ENCODE assay signal across 19 cellular contexts in the genomic region with DNA sequence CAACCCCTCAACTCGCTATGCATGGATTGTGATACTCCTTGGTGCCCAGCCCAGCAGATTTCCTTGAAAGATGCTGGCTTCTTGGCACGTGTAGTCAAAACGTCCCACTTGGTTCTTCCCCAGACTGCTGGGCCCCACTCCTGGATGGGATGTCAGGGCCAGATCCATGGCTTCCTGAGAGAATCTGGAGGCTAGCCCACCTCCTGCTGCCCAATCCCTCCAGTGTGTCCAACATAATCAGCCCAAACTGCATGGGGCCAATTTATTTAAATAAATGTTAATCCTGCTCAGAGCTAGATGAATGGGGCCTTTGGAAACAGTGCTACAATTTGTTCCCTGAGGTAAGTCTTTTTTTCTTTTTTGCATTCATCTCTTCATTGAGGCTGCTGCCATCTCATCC. TPM values are rescaled to one million over a fixed set of nuclear protein-coding genes. Genes with fewer than 3 reads are reported as not detected.
DNase-seq lines count a peak whose midpoint lies in the region; ATAC-seq and TF ChIP-seq lines count a peak whose summit lies in the region.
"Had no signal": no experiment of that assay in that cellular context is flagged by ENCODE, and none has a peak within 500 bp of the region (broad histone marks: within the 10 kb centered on the region; RNA-seq: fewer than 3 reads in every experiment).

No MANE protein-coding gene starts in this region.

- no peak for TF ChIP-seq CTCF in parathyroid adenoma (IDR thresholded peaks at IDR 0.05)

- H3K36me3 ChIP-seq in SK-N-MC (ENCODE audit: insufficient read depth, low read length) (no peaks in the 10 kb centered on the region), parathyroid adenoma (ENCODE audit: control insufficient read depth, insufficient read depth, low read length) (no peaks in the 10 kb centered on the region), H7 (replicated peaks; ENCODE audit: control insufficient read depth, insufficient read depth, low read length) (no peaks in the 10 kb centered on the region)
- H3K36me3 ChIP-seq: SJSA1 had no signal

- peak overlapping the region; percentile 77; the same call in 1 of the 2 replicates for H3K27ac ChIP-seq in SK-N-MC
- H3K27ac ChIP-seq in parathyroid adenoma = peak overlapping the region; percentile 73
- H3K27ac ChIP-seq: SJSA1 had no signal

- H3K9me3 Mint-ChIP-seq in natural killer cell treated with Interleukin-12 subunit alpha and Interleukin-12 subunit beta and Interleukin-15 and Interleukin-18, amount 100 ng/mL, for 72 hours = no peaks in the 10 kb centered on the region
- H3K9me3 Mint-ChIP-seq: HFFc6 had no signal

- H3K27ac Mint-ChIP-seq in natural killer cell treated with Interleukin-12 subunit alpha and Interleukin-12 subunit beta and Interleukin-15 and Interleukin-18, amount 100 ng/mL, for 72 hours = peak overlapping the region in 1 of 2 donors; percentile 92
- H3K27ac Mint-ChIP-seq: B cell, HFFc6 had no signal

- peak overlapping the region; percentile 73 for H2AFZ ChIP-seq in parathyroid adenoma

- no peaks in the 10 kb centered on the region for H3K27me3 Mint-ChIP-seq in natural killer cell treated with Interleukin-12 subunit alpha and Interleukin-12 subunit beta and Interleukin-15 and Interleukin-18, amount 100 ng/mL, for 72 hours

- H3K9me3 ChIP-seq in SK-N-MC (ENCODE audit: low read depth, low read length) (no peaks in the 10 kb centered on the region), parathyroid adenoma (ENCODE audit: control insufficient read depth, low read length) (no peaks in the 10 kb centered on the region)
- H3K9me3 ChIP-seq: SJSA1 had no signal

- H3K4me1 ChIP-seq in parathyroid adenoma = peaks cover 32% of the 10 kb centered on the region

- DNase-seq in Ammon's horn (ENCODE audit: low spot score) = peak; percentile 68
- DNase-seq in SK-N-MC (ENCODE audit: low read depth, low spot score) = no peak
- peak; percentile 47 for DNase-seq in medulla oblongata (ENCODE audit: extremely low spot score)
- no peak for DNase-seq in NCI-H345 (lab: John Stamatoyannopoulos, UW)
- no peak for DNase-seq in NCI-H524 (lab: John Stamatoyannopoulos, UW)
- DNase-seq in H7 = no peak
- DNase-seq in natural killer cell treated with Interleukin-12 subunit alpha and Interleukin-12 subunit beta and Interleukin-15 and Interleukin-18, amount 100 ng/mL, for 72 hours (ENCODE audit: low spot score) = no peak
- DNase-seq: DMS53, HFFc6, KBM-7, MM.1S, NCI-H1048, NCI-H1436, NCI-H1930, NCI-H526, OCI-M1 had no signal

- H3K4me1 Mint-ChIP-seq in natural killer cell treated with Interleukin-12 subunit alpha and Interleukin-12 subunit beta and Interleukin-15 and Interleukin-18, amount 100 ng/mL, for 72 hours (ENCODE audit: low read depth in 2 of 2) = peaks cover 48 to 61% of the 10 kb centered on the region in 2 donors

- no peak overlapping the region for H3K9ac ChIP-seq in SK-N-MC (ENCODE audit: insufficient read length)
- no peak overlapping the region for H3K9ac ChIP-seq in parathyroid adenoma

- no peak overlapping the region for H3K4me3 Mint-ChIP-seq in natural killer cell treated with Interleukin-12 subunit alpha and Interleukin-12 subunit beta and Interleukin-15 and Interleukin-18, amount 100 ng/mL, for 72 hours
- H3K4me3 Mint-ChIP-seq: B cell, HFFc6 had no signal

- H3K4me2 ChIP-seq in parathyroid adenoma (ENCODE audit: low read length) = no peak overlapping the region

- no peak for ATAC-seq in natural killer cell treated with Interleukin-12 subunit alpha and Interleukin-12 subunit beta and Interleukin-15 and Interleukin-18, amount 100 ng/mL, for 72 hours

- H3K79me2 ChIP-seq in parathyroid adenoma = no peaks in the 10 kb centered on the region

- H3K27me3 ChIP-seq in parathyroid adenoma (ENCODE audit: control insufficient read depth, insufficient read depth, low read length) = no peaks in the 10 kb centered on the region
- H3K27me3 ChIP-seq in H7 (ENCODE audit: control insufficient read depth, insufficient read depth, low read length) = no peaks in the 10 kb centered on the region
- H3K27me3 ChIP-seq: SJSA1 had no signal

- H3K4me3 ChIP-seq in SK-N-MC (no peak overlapping the region), parathyroid adenoma (ENCODE audit: low read depth, low read length) (no peak overlapping the region), H7 (ENCODE audit: insufficient read depth, low read depth, low read length) (no peak overlapping the region)
- H3K4me3 ChIP-seq: SJSA1 had no signal

- H3K36me3 Mint-ChIP-seq in natural killer cell treated with Interleukin-12 subunit alpha and Interleukin-12 subunit beta and Interleukin-15 and Interleukin-18, amount 100 ng/mL, for 72 hours = no peaks in the 10 kb centered on the region

RNA-seq across cellular contexts. Expression of gene WSB1, which starts 49.4 kb away (rescaled TPM):
- total RNA-seq in H7 (2014; rRNA removed; shearing (Covaris generic)) = 66.7 and 92.2 TPM in 2 replicates
- total RNA-seq in natural killer cell treated with Interleukin-12 subunit alpha and Interleukin-12 subunit beta and Interleukin-15 and Interleukin-18, amount 100 ng/mL, for 72 hours = 100 to 1,000 TPM; 129 to 174 TPM

Comparison
In these comparisons a context has a peak if more than half of its experiments do, and no peak if none do; other contexts are left out.
1. DNase-seq: peak in Ammon's horn (single experiment) and medulla oblongata (single experiment); none in SK-N-MC (single experiment), NCI-H345 (single experiment), NCI-H524 (0 of 2), H7 (single experiment) and natural killer cell treated with Interleukin-12 subunit alpha and Interleukin-12 subunit beta and Interleukin-15 and Interleukin-18, amount 100 ng/mL, for 72 hours (single experiment).